16 cellular contexts compared by ENCODE assay signal in genomic region chr3:106343841-106344240, GRCh38.
DNase-seq lines count a peak whose midpoint lies in the region; ATAC-seq and TF ChIP-seq lines count a peak whose summit lies in the region.
"Had no signal": no experiment of that assay in that cellular context is flagged by ENCODE, and none has a peak within 500 bp of the region (broad histone marks: within the 10 kb centered on the region; RNA-seq: fewer than 3 reads in every experiment).

No MANE protein-coding gene starts in this region.

- POLR2A ChIA-PET in activated CD4-positive, alpha-beta T cell treated with anti-CD3 and anti-CD28 coated beads, Interleukin-2, amount 10 ng/mL, durations not matched to agents 7 days and 5 days (lab: Charles Lee): no interaction called here
- POLR2A ChIA-PET in CD8-positive, alpha-beta memory T cell (lab: Charles Lee): no interaction called here

- peak overlapping the region; percentile 85 for H3K27ac ChIP-seq in psoas muscle
- H3K27ac ChIP-seq in CD8-positive, alpha-beta memory T cell (ENCODE audit: low read depth, low read length): no peak overlapping the region
- H3K27ac ChIP-seq: 22Rv1, BLaER1 had no signal

- H3K9me3 Mint-ChIP-seq in activated CD4-positive, alpha-beta T cell treated with anti-CD3 and anti-CD28 coated beads, Interleukin-2, amount 10 ng/mL, durations not matched to agents 24 days and 14 days: peaks cover 5% of the 10 kb centered on the region
- peaks cover 2% of the 10 kb centered on the region for H3K9me3 Mint-ChIP-seq in activated CD4-positive, alpha-beta T cell treated with anti-CD3 and anti-CD28 coated beads, Interleukin-2, amount 10 ng/mL, durations not matched to agents 7 days and 5 days
- no peaks in the 10 kb centered on the region for H3K9me3 Mint-ChIP-seq in CD8-positive, alpha-beta memory T cell
- H3K9me3 Mint-ChIP-seq: CD4-positive, CD25-positive, alpha-beta regulatory T cell had no signal

- TF ChIP-seq CTCF in psoas muscle (IDR thresholded peaks at IDR 0.05): no peak

- H3K9me3 ChIP-seq in psoas muscle: no peaks in the 10 kb centered on the region
- no peaks in the 10 kb centered on the region for H3K9me3 ChIP-seq in CD8-positive, alpha-beta memory T cell (ENCODE audit: low read length)
- H3K9me3 ChIP-seq: BLaER1, HAP-1 had no signal

- H3K27ac Mint-ChIP-seq in activated CD4-positive, alpha-beta T cell treated with anti-CD3 and anti-CD28 coated beads, Interleukin-2, amount 10 ng/mL, durations not matched to agents 24 days and 14 days: no peak overlapping the region
- H3K27ac Mint-ChIP-seq in activated CD4-positive, alpha-beta T cell treated with anti-CD3 and anti-CD28 coated beads, Interleukin-2, amount 10 ng/mL, durations not matched to agents 7 days and 5 days: no peak overlapping the region
- H3K27ac Mint-ChIP-seq in CD8-positive, alpha-beta memory T cell: no peak overlapping the region
- H3K27ac Mint-ChIP-seq: CD4-positive, CD25-positive, alpha-beta regulatory T cell had no signal

- no peak overlapping the region for H3K4me3 Mint-ChIP-seq in activated CD4-positive, alpha-beta T cell treated with anti-CD3 and anti-CD28 coated beads, Interleukin-2, amount 10 ng/mL, durations not matched to agents 24 days and 14 days
- no peak overlapping the region for H3K4me3 Mint-ChIP-seq in activated CD4-positive, alpha-beta T cell treated with anti-CD3 and anti-CD28 coated beads, Interleukin-2, amount 10 ng/mL, durations not matched to agents 7 days and 5 days
- no peak overlapping the region for H3K4me3 Mint-ChIP-seq in CD8-positive, alpha-beta memory T cell
- H3K4me3 Mint-ChIP-seq: CD4-positive, CD25-positive, alpha-beta regulatory T cell had no signal

- H3K27me3 Mint-ChIP-seq in activated CD4-positive, alpha-beta T cell treated with anti-CD3 and anti-CD28 coated beads, Interleukin-2, amount 10 ng/mL, durations not matched to agents 24 days and 14 days: no peaks in the 10 kb centered on the region
- no peaks in the 10 kb centered on the region for H3K27me3 Mint-ChIP-seq in activated CD4-positive, alpha-beta T cell treated with anti-CD3 and anti-CD28 coated beads, Interleukin-2, amount 10 ng/mL, durations not matched to agents 7 days and 5 days
- H3K27me3 Mint-ChIP-seq in CD8-positive, alpha-beta memory T cell: no peaks in the 10 kb centered on the region

- no peaks in the 10 kb centered on the region for H3K36me3 ChIP-seq in psoas muscle (ENCODE audit: insufficient read depth in 1 of 2, low read depth in 1 of 2)
- no peaks in the 10 kb centered on the region for H3K36me3 ChIP-seq in CD8-positive, alpha-beta memory T cell (ENCODE audit: insufficient read depth, low read length)
- H3K36me3 ChIP-seq: BLaER1, HAP-1 had no signal

- intact Hi-C loops in activated CD4-positive, alpha-beta T cell treated with anti-CD3 and anti-CD28 coated beads, Interleukin-2, amount 10 ng/mL, durations not matched to agents 24 days and 14 days (cut with micrococcal nuclease): no loop called here
- intact Hi-C loops in psoas muscle (cut with DNase I): no loop called here

- peaks cover 43% of the 10 kb centered on the region for H3K4me1 ChIP-seq in psoas muscle
- peaks cover 3% of the 10 kb centered on the region for H3K4me1 ChIP-seq in CD8-positive, alpha-beta memory T cell (ENCODE audit: insufficient read depth, low read length)
- H3K4me1 ChIP-seq: BLaER1, HAP-1 had no signal

- peaks cover 5% of the 10 kb centered on the region for H3K4me1 Mint-ChIP-seq in activated CD4-positive, alpha-beta T cell treated with anti-CD3 and anti-CD28 coated beads, Interleukin-2, amount 10 ng/mL, durations not matched to agents 24 days and 14 days
- H3K4me1 Mint-ChIP-seq in activated CD4-positive, alpha-beta T cell treated with anti-CD3 and anti-CD28 coated beads, Interleukin-2, amount 10 ng/mL, durations not matched to agents 7 days and 5 days: peaks cover 8% of the 10 kb centered on the region
- H3K4me1 Mint-ChIP-seq in CD8-positive, alpha-beta memory T cell: peaks cover 12 to 32% (median 13%) of the 10 kb centered on the region in 3 donors

- H3K36me3 Mint-ChIP-seq in activated CD4-positive, alpha-beta T cell treated with anti-CD3 and anti-CD28 coated beads, Interleukin-2, amount 10 ng/mL, durations not matched to agents 24 days and 14 days (ENCODE audit: low read depth): no peaks in the 10 kb centered on the region
- H3K36me3 Mint-ChIP-seq in activated CD4-positive, alpha-beta T cell treated with anti-CD3 and anti-CD28 coated beads, Interleukin-2, amount 10 ng/mL, durations not matched to agents 7 days and 5 days (ENCODE audit: low read depth): peaks cover 2% of the 10 kb centered on the region
- H3K36me3 Mint-ChIP-seq in CD8-positive, alpha-beta memory T cell: no peaks in the 10 kb centered on the region
- H3K36me3 Mint-ChIP-seq: CD4-positive, CD25-positive, alpha-beta regulatory T cell had no signal

- H3K4me3 ChIP-seq in psoas muscle: no peak overlapping the region
- no peak overlapping the region for H3K4me3 ChIP-seq in CD8-positive, alpha-beta memory T cell (ENCODE audit: low read length)
- H3K4me3 ChIP-seq: BLaER1, HAP-1 had no signal

- CTCF ChIA-PET in activated CD4-positive, alpha-beta T cell treated with anti-CD3 and anti-CD28 coated beads, Interleukin-2, amount 10 ng/mL, durations not matched to agents 7 days and 5 days (lab: Charles Lee): no interaction called here
- CTCF ChIA-PET in CD8-positive, alpha-beta memory T cell (lab: Charles Lee): no interaction called here

- peak; percentile 25 for DNase-seq in activated CD4-positive, alpha-beta T cell treated with anti-CD3 and anti-CD28 coated beads, Interleukin-2, amount 10 ng/mL, durations not matched to agents 24 days and 14 days
- DNase-seq in activated CD4-positive, alpha-beta T cell treated with anti-CD3 and anti-CD28 coated beads, Interleukin-2, amount 10 ng/mL, durations not matched to agents 7 days and 5 days: no peak
- DNase-seq in kidney tubule cell (ENCODE audit: low spot score) (peak; percentile 6), psoas muscle (no peak)
- no peak for DNase-seq in CD8-positive, alpha-beta memory T cell
- DNase-seq in activated naive CD4-positive, alpha-beta T cell treated with Interleukin-2 at 50 U/mL for 16 hours: no peak
- DNase-seq in stimulated activated CD4-positive, alpha-beta T cell treated with anti-CD3 and anti-CD28 coated beads, Interleukin-4, amount 100 ng/mL, for 1 hour: no peak
- DNase-seq: AML-193; CD4-positive, CD25-positive, alpha-beta regulatory T cell; DMS153; DMS79 treated with DMSO at 0.1 percent for 48 hours; EL; IMR-90 had no signal

- H3K27me3 ChIP-seq in psoas muscle (ENCODE audit: insufficient read depth in 3 of 3, low read length in 2 of 3): no peaks in the 10 kb centered on the region
- H3K27me3 ChIP-seq in CD8-positive, alpha-beta memory T cell (ENCODE audit: insufficient read depth, low read length, poor library complexity, severe bottlenecking): no peaks in the 10 kb centered on the region
- H3K27me3 ChIP-seq: BLaER1 had no signal

- no peak for ATAC-seq in psoas muscle

Comparison
In these comparisons a context has a peak if more than half of its experiments do, and no peak if none do; other contexts are left out.
1. DNase-seq: peak in activated CD4-positive, alpha-beta T cell treated with anti-CD3 and anti-CD28 coated beads, Interleukin-2, amount 10 ng/mL, durations not matched to agents 24 days and 14 days (single experiment) and kidney tubule cell (single experiment); none in activated CD4-positive, alpha-beta T cell treated with anti-CD3 and anti-CD28 coated beads, Interleukin-2, amount 10 ng/mL, durations not matched to agents 7 days and 5 days (single experiment), psoas muscle (0 of 2), CD8-positive, alpha-beta memory T cell (0 of 5), activated naive CD4-positive, alpha-beta T cell treated with Interleukin-2 at 50 U/mL for 16 hours (single experiment) and stimulated activated CD4-positive, alpha-beta T cell treated with anti-CD3 and anti-CD28 coated beads, Interleukin-4, amount 100 ng/mL, for 1 hour (single experiment).